8 cellular contexts compared by ENCODE assay signal in genomic region chr10:91162495-91163268, GRCh38. TPM values are rescaled to one million over a fixed set of nuclear protein-coding genes. Genes with fewer than 3 reads are reported as not detected.
DNase-seq lines count a peak whose midpoint lies in the region; FAIRE-seq and TF ChIP-seq lines count a peak whose summit lies in the region.

No MANE protein-coding gene starts in this region.

- H3K27me3 Mint-ChIP-seq in activated CD4-positive, alpha-beta T cell treated with anti-CD3 and anti-CD28 coated beads, Interleukin-2, amount 10 ng/mL, durations not matched to agents 24 days and 14 days = peaks cover 6% of the 10 kb centered on the region

- DNase-seq in GM12891 (ENCODE audit: insufficient read length, low spot score) (peak; percentile 47), HCEC 1CT (peak; percentile 61), NAMALWA (ENCODE audit: low spot score) (peak; percentile 64), choroid plexus epithelial cell (ENCODE audit: low read depth) (peak; percentile 40), kidney glomerular epithelial cell (lab: John Stamatoyannopoulos, UW) (peak; percentile 12), HPDE6-E6E7 (ENCODE audit: extremely low spot score) (no peak)
- DNase-seq in activated CD4-positive, alpha-beta T cell treated with anti-CD3 and anti-CD28 coated beads, Interleukin-2, amount 10 ng/mL, durations not matched to agents 24 days and 14 days = peak; percentile 93
- peak; percentile 61 to 71 for DNase-seq in stimulated activated CD4-positive, alpha-beta T cell treated with anti-CD3 and anti-CD28 coated beads, Interleukin-15, amount 100 ng/mL, for 1 hour (ENCODE audit: low read depth in 1 of 2, low spot score in 1 of 2)

- peak overlapping the region; percentile 89 for H3K4me3 Mint-ChIP-seq in activated CD4-positive, alpha-beta T cell treated with anti-CD3 and anti-CD28 coated beads, Interleukin-2, amount 10 ng/mL, durations not matched to agents 24 days and 14 days

- intact Hi-C loops in activated CD4-positive, alpha-beta T cell treated with anti-CD3 and anti-CD28 coated beads, Interleukin-2, amount 10 ng/mL, durations not matched to agents 24 days and 14 days (cut with micrococcal nuclease) = loop anchor here (1.0 to 10.0 kb wide), 6 partner anchors 58 to 935 kb away; partner anchors contain the start of genes HECTD2, PCGF5 and RPP30

- peak overlapping the region; percentile 79 for H3K4me3 ChIP-seq in choroid plexus epithelial cell (ENCODE audit: low read depth, low read length)

- peak; percentile 63 for FAIRE-seq in GM12891 (lab: Jason Lieb, UNC)

- H3K9me3 Mint-ChIP-seq in activated CD4-positive, alpha-beta T cell treated with anti-CD3 and anti-CD28 coated beads, Interleukin-2, amount 10 ng/mL, durations not matched to agents 24 days and 14 days = no peaks in the 10 kb centered on the region

- H3K36me3 Mint-ChIP-seq in activated CD4-positive, alpha-beta T cell treated with anti-CD3 and anti-CD28 coated beads, Interleukin-2, amount 10 ng/mL, durations not matched to agents 24 days and 14 days (ENCODE audit: low read depth) = peaks cover 14% of the 10 kb centered on the region

- TF ChIP-seq CTCF in choroid plexus epithelial cell (conservative IDR thresholded peaks at IDR 0.05; ENCODE audit: low read depth, low read length) = no peak

- TF ChIP-seq POLR2A in GM12891 (IDR thresholded peaks at IDR 0.05; ENCODE audit: low read depth, low read length) = no peak

- peak overlapping the region; percentile 79 for H3K27ac Mint-ChIP-seq in activated CD4-positive, alpha-beta T cell treated with anti-CD3 and anti-CD28 coated beads, Interleukin-2, amount 10 ng/mL, durations not matched to agents 24 days and 14 days

- peaks cover 32% of the 10 kb centered on the region for H3K4me1 Mint-ChIP-seq in activated CD4-positive, alpha-beta T cell treated with anti-CD3 and anti-CD28 coated beads, Interleukin-2, amount 10 ng/mL, durations not matched to agents 24 days and 14 days

TF ChIP-seq in GM12891, 5 proteins besides CTCF, POLR2A, EP300 and RAD21:
- TF ChIP-seq PAX5 (IDR thresholded peaks at IDR 0.05; ENCODE audit: insufficient read depth, low read length, severe bottlenecking) (no peak), TAF1 (IDR thresholded peaks at IDR 0.05; ENCODE audit: low read depth, low read length) (no peak), SPI1 (IDR thresholded peaks at IDR 0.05; ENCODE audit: low read depth, low read length) (no peak), POLR2AphosphoS5 (IDR thresholded peaks at IDR 0.05; ENCODE audit: low read depth, low read length) (no peak), POU2F2 (IDR thresholded peaks at IDR 0.05; ENCODE audit: low read depth, low read length) (no peak)

RNA-seq across cellular contexts. Expression of gene PCGF5, which starts 57.8 kb away (rescaled TPM):
- 36.7 TPM for polyA plus RNA-seq in GM12891 (2012; ENCODE audit: low read depth, missing spikeins)
- 42.1 and 45.4 TPM in 2 replicates for total RNA-seq in activated CD4-positive, alpha-beta T cell treated with anti-CD3 and anti-CD28 coated beads, Interleukin-2, amount 10 ng/mL, durations not matched to agents 24 days and 14 days
